9 cellular contexts compared by ENCODE assay signal in the genomic region with DNA sequence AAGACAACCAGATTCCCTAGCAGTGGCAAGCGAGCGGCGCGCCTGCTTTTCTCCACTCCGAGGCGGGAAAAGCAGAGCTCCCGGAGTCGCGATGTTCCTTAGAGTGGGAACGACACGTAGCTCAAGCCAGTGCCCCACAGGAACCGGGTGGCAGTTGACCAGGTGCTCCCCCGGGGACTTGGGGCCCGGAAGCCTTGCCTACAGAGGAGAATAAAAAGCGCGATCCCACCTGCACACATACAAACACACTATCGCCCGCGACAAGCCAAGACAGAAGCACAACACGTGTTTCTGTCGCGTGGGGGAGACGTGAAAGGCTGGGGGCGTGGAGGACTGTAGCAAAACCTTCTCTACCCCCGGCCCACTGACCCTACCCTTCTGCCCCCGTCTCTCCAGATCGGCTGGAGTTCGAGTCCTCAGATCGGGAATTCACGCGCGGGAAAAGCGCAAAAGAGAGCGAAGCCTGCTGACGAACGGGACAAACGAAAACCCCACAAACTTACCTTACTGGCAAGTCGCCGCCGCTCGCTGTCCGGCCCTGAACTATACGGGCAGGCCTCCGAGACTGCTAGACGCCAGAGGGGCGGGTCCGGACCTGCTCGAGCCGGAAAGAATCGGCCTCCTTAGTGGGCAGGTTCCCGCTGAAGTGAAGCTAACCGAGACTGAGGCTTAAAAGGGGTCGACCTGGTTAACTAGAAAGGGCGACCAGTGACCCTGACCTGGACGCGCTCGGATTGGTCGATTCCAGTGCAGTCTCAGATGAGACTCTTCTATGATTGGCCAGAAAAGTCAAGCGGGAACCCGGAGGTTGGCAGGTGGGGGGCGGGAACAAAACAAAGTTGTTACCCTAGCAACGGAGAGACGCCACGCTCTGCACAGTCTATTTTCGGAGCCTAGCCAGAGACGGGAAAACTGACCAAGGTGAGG. TPM values are rescaled to one million over a fixed set of nuclear protein-coding genes. Genes with fewer than 3 reads are reported as not detected.
A peak's percentile ranks its signal among the peaks of the same experiment; 100 is the strongest.
DNase-seq lines count a peak whose midpoint lies in the region; ATAC-seq, FAIRE-seq and TF ChIP-seq lines count a peak whose summit lies in the region.
"Had no signal": no experiment of that assay in that cellular context is flagged by ENCODE, and none has a peak within 500 bp of the region (broad histone marks: within the 10 kb centered on the region; RNA-seq: fewer than 3 reads in every experiment).

DNAAF6 (plus strand) TSS at position 842 of the 927 bp plus-strand sequence. CDS start 6,265 bp downstream, outside the sequence.
NUP62CL (minus strand) TSS at position 664 of the 927 bp plus-strand sequence. CDS start 31,287 bp downstream, outside the sequence.

- 0 to 45% (median 16%) methylated on average over 62 to 66 of the region's 66 CpGs for WGBS in heart left ventricle, 4 donors

- H3K27ac ChIP-seq in heart left ventricle = no peak within 1 kb of the TSS

- H3K9me3 Mint-ChIP-seq in IgD-negative memory B cell (peaks cover 0 to 3% (median 0%) of the 10 kb centered on the region in 3 donors), progenitor cell of endocrine pancreas (ENCODE audit: low read depth) (peaks cover 10% of the 10 kb centered on the region)

- TF ChIP-seq CTCF in heart left ventricle (IDR thresholded peaks at IDR 0.05) (no peak), progenitor cell of endocrine pancreas (IDR thresholded peaks at IDR 0.05; ENCODE audit: unreplicated experiment) (no peak)

- peak within 1 kb of the TSS in 11 of 12 donors; percentile 30 to 63 (median 49) for H3K4me3 ChIP-seq in heart left ventricle

- peak within 1 kb of the TSS; percentile 76 to 97 (median 93) for H3K27ac Mint-ChIP-seq in IgD-negative memory B cell
- H3K27ac Mint-ChIP-seq in progenitor cell of endocrine pancreas = peak within 1 kb of the TSS; percentile 98

- intact Hi-C loops in heart left ventricle (cut with DNase I) = no loop called here

- no peaks in the 10 kb centered on the region for H3K4me1 ChIP-seq in heart left ventricle

- DNase-seq in COR-L47 (lab: John Stamatoyannopoulos, UW) (peak; percentile 43), heart left ventricle (peak; percentile 32 to 55 (median 53)), progenitor cell of endocrine pancreas (ENCODE audit: low spot score, unreplicated experiment) (peak; percentile 65), urothelium cell line (ENCODE audit: low spot score) (peak; percentile 75)
- peak; percentile 70 for DNase-seq in activated naive CD4-positive, alpha-beta T cell treated with anti-CD3 and anti-CD28 coated beads, Interleukin-2, amount 50 U/mL, for 16 hours

- peaks cover 0 to 8% (median 0%) of the 10 kb centered on the region in 12 donors for H3K9me3 ChIP-seq in heart left ventricle

- H3K27me3 Mint-ChIP-seq in IgD-negative memory B cell (peaks cover 2% of the 10 kb centered on the region), progenitor cell of endocrine pancreas (no peaks in the 10 kb centered on the region)

- H3K4me1 Mint-ChIP-seq in IgD-negative memory B cell (peaks cover 0 to 8% (median 4%) of the 10 kb centered on the region in 3 donors), progenitor cell of endocrine pancreas (ENCODE audit: low read depth) (peaks cover 4% of the 10 kb centered on the region)

- no peak for FAIRE-seq in urothelium cell line (lab: Jason Lieb, UNC)

- H3K27me3 ChIP-seq in heart left ventricle = peaks cover 0 to 37% (median 0%) of the 10 kb centered on the region in 9 donors

- ATAC-seq in GM21529 (IDR thresholded peaks at IDR 0.05; ENCODE audit: unreplicated experiment) (peak; percentile 94), heart left ventricle (peak; percentile 77 to 96 (median 86))

- H3K36me3 ChIP-seq in heart left ventricle = no peaks in the 10 kb centered on the region

- H3K36me3 Mint-ChIP-seq in IgD-negative memory B cell (no peaks in the 10 kb centered on the region), progenitor cell of endocrine pancreas (ENCODE audit: insufficient read depth) (no peaks in the 10 kb centered on the region)

- peak; percentile 66 for TF ChIP-seq POLR2A in Raji (IDR thresholded peaks at IDR 0.05; ENCODE audit: insufficient read depth, low read depth, low read length)
- TF ChIP-seq POLR2A in heart left ventricle (IDR thresholded peaks at IDR 0.05) = no peak

- H3K4me3 Mint-ChIP-seq in IgD-negative memory B cell (peak within 1 kb of the TSS; percentile 85 to 96 (median 94)), progenitor cell of endocrine pancreas (ENCODE audit: low read depth) (peak within 1 kb of the TSS; percentile 93)

RNA-seq across cellular contexts. Expression of gene DNAAF6, which starts in this region (rescaled TPM):
- not detected for polyA plus RNA-seq in IgD-negative memory B cell
- total RNA-seq in heart left ventricle = not detected
- not detected for polyA plus RNA-seq in heart left ventricle
- total RNA-seq in progenitor cell of endocrine pancreas = not detected in 2 replicates
- total RNA-seq: T-helper 1 cell treated with Interleukin-12 subunit alpha and Interleukin-12 subunit beta and Interleukin-4 antibody, amounts not matched to agents 30 ng/mL and 1 ng/mL, for 36 hours had no signal

RNA-seq across cellular contexts. Expression of gene NUP62CL, which starts in this region (rescaled TPM):
- polyA plus RNA-seq in IgD-negative memory B cell = 3.1 TPM
- 1 to 10 TPM in 3 of 9 donors, under 1 TPM in 6; 0.16 to 2.9 (median 0.63) TPM for total RNA-seq in heart left ventricle
- polyA plus RNA-seq in heart left ventricle = 1 to 10 TPM in 1 of 2 donors, under 1 TPM in 1; 0.91 to 1.3 TPM
- 16.0 and 16.4 TPM in 2 replicates for total RNA-seq in progenitor cell of endocrine pancreas
